21 cellular contexts compared by ENCODE assay signal in genomic region chr1:91776068-91776794, GRCh38.
"Had no signal": no experiment of that assay in that cellular context is flagged by ENCODE, and none has a peak within 500 bp of the region (broad histone marks: within the 10 kb centered on the region; RNA-seq: fewer than 3 reads in every experiment).

No MANE protein-coding gene starts in this region.

- ATAC-seq: activated CD4-positive, alpha-beta T cell treated with anti-CD3 and anti-CD28 coated beads for 36 hours; left colon; stimulated activated naive CD8-positive, alpha-beta T cell treated with anti-CD3 and anti-CD28 coated beads, Interleukin-15, Interleukin-2, amounts not matched to agents 100 U/mL and 50 U/mL, for 24 hours; WTC11 had no signal

- H3K4me3 ChIP-seq: colonic mucosa, hepatocyte, SK-N-MC, transverse colon had no signal

- H3K27ac ChIP-seq: colonic mucosa, SK-N-MC had no signal

- H3K27me3 Mint-ChIP-seq: activated CD4-positive, alpha-beta T cell treated with anti-CD3 and anti-CD28 coated beads for 36 hours; activated naive CD8-positive, alpha-beta T cell treated with anti-CD3 and anti-CD28 coated beads for 36 hours had no signal

- H3K9me3 Mint-ChIP-seq: activated naive CD8-positive, alpha-beta T cell treated with anti-CD3 and anti-CD28 coated beads for 36 hours; neural crest cell; T-helper 2 cell treated with Interferon-gamma antibody and Interleukin-4, amounts not matched to agents 5 μg/mL and 100 μg/mL, for 36 hours; WTC11 had no signal

- DNase-seq: activated CD4-positive, alpha-beta T cell treated with anti-CD3 and anti-CD28 coated beads for 36 hours; activated CD4-positive, alpha-beta T cell treated with anti-CD3 and anti-CD28 coated beads, Interleukin-2, amount 50 U/mL, for 48 hours; activated naive CD8-positive, alpha-beta T cell treated with anti-CD3 and anti-CD28 coated beads for 36 hours; amygdala; caudate nucleus; colonic mucosa; islet precursor cell; left colon; midbrain; stimulated activated CD4-positive, alpha-beta T cell treated with anti-CD3 and anti-CD28 coated beads, Interleukin-2, amount 100 ng/mL, for 24 hours; stimulated activated naive CD8-positive, alpha-beta T cell treated with anti-CD3 and anti-CD28 coated beads, Interleukin-15, Interleukin-2, amounts not matched to agents 100 U/mL and 50 U/mL, for 24 hours; transverse colon had no signal

- H2AFZ ChIP-seq: hepatocyte had no signal

- H3K4me1 ChIP-seq: colonic mucosa had no signal

- H3K9me3 ChIP-seq: colonic mucosa, transverse colon had no signal

- H3K27ac Mint-ChIP-seq: activated CD4-positive, alpha-beta T cell treated with anti-CD3 and anti-CD28 coated beads for 36 hours; activated naive CD8-positive, alpha-beta T cell treated with anti-CD3 and anti-CD28 coated beads for 36 hours; progenitor cell of endocrine pancreas; T-helper 2 cell treated with Interferon-gamma antibody and Interleukin-4, amounts not matched to agents 5 μg/mL and 100 μg/mL, for 36 hours; WTC11 had no signal

- H3K27me3 ChIP-seq: colonic mucosa, hepatocyte, transverse colon had no signal

- H3K36me3 Mint-ChIP-seq: activated naive CD8-positive, alpha-beta T cell treated with anti-CD3 and anti-CD28 coated beads for 36 hours; WTC11 had no signal

- H3K4me3 Mint-ChIP-seq: activated CD4-positive, alpha-beta T cell treated with anti-CD3 and anti-CD28 coated beads for 36 hours; activated naive CD8-positive, alpha-beta T cell treated with anti-CD3 and anti-CD28 coated beads for 36 hours; activated T-helper 1 cell treated with anti-CD3 and anti-CD28 coated beads, Interleukin-12 subunit alpha, Interleukin-12 subunit beta, Interleukin-2, Interleukin-4 antibody, amounts not matched to agents 30 ng/mL and 10 ng/mL and 1 ng/mL, durations not matched to agents 14 hours and 24 hours and 36 hours; neural crest cell; T-helper 2 cell treated with Interferon-gamma antibody and Interleukin-4, amounts not matched to agents 5 μg/mL and 100 μg/mL, for 36 hours; WTC11 had no signal

- H3K36me3 ChIP-seq: colonic mucosa, transverse colon had no signal

- FAIRE-seq: endometrium, TTC549 had no signal
